ENCODE assay signal across 2 cellular contexts in genomic region chr1:67792756-67793475, GRCh38.
TF ChIP-seq lines count a peak whose summit lies in the region.

No MANE protein-coding gene starts in this region.

TF ChIP-seq in GM12878, 131 proteins besides CTCF, POLR2A, EP300 and RAD21 (continued from another document and continues in another):
- TF ChIP-seq PKNOX1 (IDR thresholded peaks at IDR 0.05) (no peak), IKZF2 (IDR thresholded peaks at IDR 0.05) (peak in 1 of 2 experiments; percentile 38; a peak in 2 of 4 replicates), ZNF592 (IDR thresholded peaks at IDR 0.05) (no peak), ELK1 (IDR thresholded peaks at IDR 0.05; ENCODE audit: low read depth, low read length) (no peak), MEF2B (IDR thresholded peaks at IDR 0.05; ENCODE audit: partially characterized antibody, poor library complexity, severe bottlenecking) (peak; percentile 83), PAX8 (IDR thresholded peaks at IDR 0.05) (no peak), HDAC6 (IDR thresholded peaks at IDR 0.05; ENCODE audit: unreplicated experiment) (no peak), SUZ12 (IDR thresholded peaks at IDR 0.05; ENCODE audit: unreplicated experiment) (no peak), REST (IDR thresholded peaks at IDR 0.05; ENCODE audit: low read depth, low read length) (no peak), ATF3 (IDR thresholded peaks at IDR 0.05; ENCODE audit: borderline replicate concordance, extremely low read depth, low read depth, low read length) (no peak)

TF ChIP-seq in HEK293T, 16 proteins besides CTCF, POLR2A, EP300 and RAD21 (continued from another document):
- TF ChIP-seq PKNOX1 (IDR thresholded peaks at IDR 0.05), result no peak
- no peak for TF ChIP-seq TARDBP (IDR thresholded peaks at IDR 0.05)
- TF ChIP-seq ZNF384 (IDR thresholded peaks at IDR 0.05), result no peak
- TF ChIP-seq SUZ12 (IDR thresholded peaks at IDR 0.05), result no peak
- TF ChIP-seq NFRKB (IDR thresholded peaks at IDR 0.05), result no peak
